2 cellular contexts compared by ENCODE assay signal in genomic region chr18:77197073-77197472, GRCh38.
TF ChIP-seq lines count a peak whose summit lies in the region.

No MANE protein-coding gene starts in this region.

TF ChIP-seq in SK-N-SH, 30 proteins besides CTCF, POLR2A, EP300 and RAD21 (continued from another document):
- TF ChIP-seq JUND (IDR thresholded peaks at IDR 0.05) = no peak
- TF ChIP-seq PBX3 (IDR thresholded peaks at IDR 0.05) = no peak
- no peak for TF ChIP-seq YY1 (IDR thresholded peaks at IDR 0.05; ENCODE audit: low read depth)
- no peak for TF ChIP-seq MXI1 (IDR thresholded peaks at IDR 0.05; ENCODE audit: low read depth, low read length)
- TF ChIP-seq MEF2A (IDR thresholded peaks at IDR 0.05; ENCODE audit: borderline replicate concordance, low read depth) = no peak
- no peak for TF ChIP-seq ZBTB33 (IDR thresholded peaks at IDR 0.05; ENCODE audit: borderline replicate concordance, low read depth)
- TF ChIP-seq POLR2AphosphoS5 (IDR thresholded peaks at IDR 0.05; ENCODE audit: low read depth, low read length) = no peak
- TF ChIP-seq EZH2phosphoT487 (IDR thresholded peaks at IDR 0.05; ENCODE audit: borderline replicate concordance, low read depth) = no peak
- TF ChIP-seq FOSL2 (IDR thresholded peaks at IDR 0.05; ENCODE audit: borderline replicate concordance, low read depth) = no peak
- TF ChIP-seq SIN3A (IDR thresholded peaks at IDR 0.05; ENCODE audit: borderline replicate concordance, low read depth, low read length) = no peak
- TF ChIP-seq SMC3 (IDR thresholded peaks at IDR 0.05; ENCODE audit: low read depth, low read length) = no peak

TF ChIP-seq in SK-N-SH treated with all-trans-retinoic acid at 6 μM for 48 hours, 23 proteins besides CTCF, POLR2A, EP300 and RAD21:
- TF ChIP-seq TSHZ2 (CRISPR knock-in tag; IDR thresholded peaks at IDR 0.05) (no peak), OSR1 (CRISPR knock-in tag; IDR thresholded peaks at IDR 0.05) (no peak), ZFP30 (CRISPR knock-in tag; IDR thresholded peaks at IDR 0.05) (no peak), GLIS3 (CRISPR knock-in tag; IDR thresholded peaks at IDR 0.05) (no peak), PPARA (CRISPR knock-in tag; IDR thresholded peaks at IDR 0.05; ENCODE audit: borderline replicate concordance) (no peak), CREB5 (CRISPR knock-in tag; IDR thresholded peaks at IDR 0.05; ENCODE audit: low read depth) (no peak)
